ENCODE assay signal across 27 cellular contexts in the genomic region with DNA sequence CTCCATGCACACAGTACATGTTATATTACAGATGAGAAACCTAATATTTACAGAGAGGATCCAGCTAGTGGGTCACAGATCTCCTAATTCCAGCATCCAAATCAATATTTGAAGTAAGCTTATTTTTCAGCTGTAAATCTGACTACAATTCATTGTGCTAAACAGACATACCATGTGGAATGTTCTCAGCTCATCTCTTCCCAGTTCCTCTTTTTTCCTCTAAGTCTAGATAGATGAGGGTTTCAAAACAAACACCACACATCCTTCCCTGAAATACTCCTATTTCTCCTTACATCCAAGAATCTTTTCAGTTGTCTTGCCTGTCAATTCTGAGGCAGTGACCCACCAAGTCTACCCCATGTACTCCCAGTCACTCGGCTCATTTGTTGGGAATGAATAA.
"Had no signal": no experiment of that assay in that cellular context is flagged by ENCODE, and none has a peak within 500 bp of the region (broad histone marks: within the 10 kb centered on the region; RNA-seq: fewer than 3 reads in every experiment).

No MANE protein-coding gene starts in this region.

- H3K27ac ChIP-seq: left ventricle myocardium inferior, pancreas, psoas muscle, right lobe of liver, tibial nerve, vagina had no signal

- H3K36me3 ChIP-seq: left ventricle myocardium inferior, pancreas, right lobe of liver, tibial nerve, vagina had no signal

- H3K4me2 ChIP-seq: smooth muscle cell had no signal

- H3K9me3 ChIP-seq: left ventricle myocardium inferior, mucosa of descending colon, pancreas, psoas muscle, right lobe of liver, tibial nerve, vagina had no signal

- H3K27me3 ChIP-seq: pancreas, right lobe of liver, tibial nerve, vagina had no signal

- ATAC-seq: left colon; mucosa of descending colon; naive thymus-derived CD4-positive, alpha-beta T cell; natural killer cell treated with Interleukin-12 subunit alpha and Interleukin-12 subunit beta and Interleukin-15 and Interleukin-18, amount 100 ng/mL, for 72 hours; pancreas; psoas muscle; right lobe of liver; stimulated activated memory B cell treated with anti-CD40 and anti-IgM and Interleukin-4, amounts not matched to agents 10 μg/mL and 1 μg/mL and 100 μg/mL, for 72 hours; stimulated activated naive CD8-positive, alpha-beta T cell treated with anti-CD3 and anti-CD28 coated beads, Interleukin-15, amount 100 ng/mL, for 72 hours had no signal

- DNase-seq: hypothalamus; immature natural killer cell; kidney; left colon; left ventricle myocardium inferior; midbrain; mucosa of descending colon; naive thymus-derived CD4-positive, alpha-beta T cell; nucleus accumbens; pancreas; posterior cingulate gyrus; psoas muscle; right lobe of liver; stimulated activated CD4-positive, alpha-beta T cell treated with anti-CD3 and anti-CD28 coated beads, Interleukin-1b, Interleukin-23, amount 100 ng/mL, for 48 hours; stimulated activated CD4-positive, alpha-beta T cell treated with anti-CD3 and anti-CD28 coated beads, Interleukin-2, amount 100 ng/mL, for 48 hours; stimulated activated CD4-positive, alpha-beta T cell treated with anti-CD3 and anti-CD28 coated beads, Interleukin-4, amount 100 ng/mL, for 4 hours; stimulated activated CD8-positive, alpha-beta memory T cell treated with anti-CD3 and anti-CD28 coated beads, Interleukin-4, amount 100 ng/mL, for 48 hours; stimulated activated naive CD4-positive, alpha-beta T cell treated with Interleukin-2 at 50 U/mL for 16 hours; stimulated activated naive CD8-positive, alpha-beta T cell treated with anti-CD3 and anti-CD28 coated beads, Interleukin-15, amount 100 ng/mL, for 72 hours; substantia nigra had no signal

- FAIRE-seq: islet of Langerhans, kidney, pancreas had no signal

- H3K4me3 ChIP-seq: left ventricle myocardium inferior, lung, mucosa of descending colon, pancreas, psoas muscle, right lobe of liver, smooth muscle cell, tibial nerve, vagina had no signal

- H3K4me1 ChIP-seq: left ventricle myocardium inferior, pancreas, psoas muscle, right lobe of liver, tibial nerve, vagina had no signal
